8 cellular contexts compared by ENCODE assay signal in the genomic region with DNA sequence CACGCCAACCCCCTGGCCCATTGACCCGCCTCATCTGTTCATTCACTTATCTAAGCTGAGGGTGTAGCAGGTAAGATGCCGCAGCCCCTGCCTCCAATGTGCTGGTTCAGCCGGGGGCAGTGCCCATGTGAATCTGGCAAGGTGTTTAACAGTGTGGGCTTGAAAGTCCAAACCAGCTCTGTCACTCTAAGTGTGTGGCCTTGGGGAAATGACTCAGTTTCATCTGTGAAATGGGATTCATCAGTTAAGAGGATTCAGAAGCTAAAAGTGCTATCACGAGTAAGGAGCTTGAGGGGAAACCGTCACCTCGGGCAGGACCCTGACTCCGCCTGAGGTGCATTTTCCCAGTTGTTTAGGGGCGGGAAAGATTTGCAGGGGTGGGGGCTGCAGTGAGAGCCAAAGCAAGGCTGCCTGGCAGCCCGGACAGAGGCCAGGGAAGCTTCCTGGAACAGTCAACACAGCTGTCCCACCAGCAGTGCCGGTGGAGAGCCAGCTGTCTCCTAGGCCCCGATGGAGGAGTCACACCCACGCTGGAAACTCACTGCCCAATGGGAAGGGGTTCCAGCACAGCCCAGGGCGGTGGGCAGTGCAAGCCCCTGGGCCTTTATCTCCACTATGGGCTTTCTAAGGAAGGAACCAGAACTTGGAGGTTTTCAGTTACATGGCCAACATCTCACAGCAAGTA. TPM values are rescaled to one million over a fixed set of nuclear protein-coding genes. Genes with fewer than 3 reads are reported as not detected.
A peak's percentile ranks its signal among the peaks of the same experiment; 100 is the strongest.
DNase-seq lines count a peak whose midpoint lies in the region; ATAC-seq and TF ChIP-seq lines count a peak whose summit lies in the region.

No MANE protein-coding gene starts in this region.

- peak overlapping the region; percentile 15 for H3K4me3 Mint-ChIP-seq in natural killer cell treated with Interleukin-12 subunit alpha and Interleukin-12 subunit beta and Interleukin-15 and Interleukin-18, amount 100 ng/mL, for 72 hours

- H3K27ac Mint-ChIP-seq in natural killer cell treated with Interleukin-12 subunit alpha and Interleukin-12 subunit beta and Interleukin-15 and Interleukin-18, amount 100 ng/mL, for 72 hours, result peak overlapping the region in 1 of 2 donors; percentile 49

- no peaks in the 10 kb centered on the region for H4K20me1 ChIP-seq in Karpas-422 (ENCODE audit: insufficient read depth, low read depth, low read length)

- no peak overlapping the region for H3K27ac ChIP-seq in Karpas-422 (ENCODE audit: low read length)
- peak overlapping the region; percentile 38 for H3K27ac ChIP-seq in colonic mucosa

- TF ChIP-seq CTCF in BE2C (IDR thresholded peaks at IDR 0.05; ENCODE audit: low read depth, low read length) (no peak), colonic mucosa (IDR thresholded peaks at IDR 0.05) (no peak)

- H3K27me3 Mint-ChIP-seq in natural killer cell treated with Interleukin-12 subunit alpha and Interleukin-12 subunit beta and Interleukin-15 and Interleukin-18, amount 100 ng/mL, for 72 hours, result peaks cover 0 to 4% of the 10 kb centered on the region in 2 donors

- peak overlapping the region; percentile 56 for H3K4me2 ChIP-seq in Karpas-422 (ENCODE audit: low read depth, low read length, poor library complexity, severe bottlenecking)

- H3K4me1 ChIP-seq in BE2C (no peaks in the 10 kb centered on the region), Karpas-422 (ENCODE audit: low read length) (peaks cover 19% of the 10 kb centered on the region), colonic mucosa (peaks cover 4% of the 10 kb centered on the region)

- H3K9me2 ChIP-seq in Karpas-422 (replicated peaks; ENCODE audit: insufficient read depth, low read length), result no peaks in the 10 kb centered on the region

- no peaks in the 10 kb centered on the region for H3K9me3 Mint-ChIP-seq in natural killer cell treated with Interleukin-12 subunit alpha and Interleukin-12 subunit beta and Interleukin-15 and Interleukin-18, amount 100 ng/mL, for 72 hours

- H3K79me2 ChIP-seq in Karpas-422 (ENCODE audit: low read length), result no peaks in the 10 kb centered on the region

- H3K27me3 ChIP-seq in BE2C (no peaks in the 10 kb centered on the region), Karpas-422 (ENCODE audit: low read length) (no peaks in the 10 kb centered on the region), colonic mucosa (no peaks in the 10 kb centered on the region)

- H3K36me3 Mint-ChIP-seq in natural killer cell treated with Interleukin-12 subunit alpha and Interleukin-12 subunit beta and Interleukin-15 and Interleukin-18, amount 100 ng/mL, for 72 hours, result no peaks in the 10 kb centered on the region

- ATAC-seq in natural killer cell treated with Interleukin-12 subunit alpha and Interleukin-12 subunit beta and Interleukin-15 and Interleukin-18, amount 100 ng/mL, for 72 hours, result peak in 1 of 2 donors; percentile 26
- ATAC-seq in HG02852 (IDR thresholded peaks at IDR 0.05; ENCODE audit: unreplicated experiment), result no peak
- ATAC-seq in HG02571 (IDR thresholded peaks at IDR 0.05; ENCODE audit: unreplicated experiment), result no peak

- DNase-seq in BE2C (no peak), Karpas-422 (no peak), colonic mucosa (peak; percentile 34), NCI-H2107 (lab: John Stamatoyannopoulos, UW) (no peak), germinal center (ENCODE audit: low spot score) (no peak)
- no peak for DNase-seq in natural killer cell treated with Interleukin-12 subunit alpha and Interleukin-12 subunit beta and Interleukin-15 and Interleukin-18, amount 100 ng/mL, for 72 hours (ENCODE audit: low spot score)

- intact Hi-C loops in colonic mucosa (cut with DNase I), result loop anchor here (5.0 kb wide), 1 partner anchor 51 kb away; no protein-coding TSS in a partner anchor

- H3K4me3 ChIP-seq in BE2C (ENCODE audit: low read depth, low read length) (peak overlapping the region; percentile 64), Karpas-422 (ENCODE audit: low read length) (no peak overlapping the region), colonic mucosa (peak overlapping the region; percentile 33)

- peak overlapping the region; percentile 61; the same call in 1 of the 2 replicates for H2AFZ ChIP-seq in Karpas-422 (ENCODE audit: low read length)

- H3K9ac ChIP-seq in Karpas-422 (ENCODE audit: low read length) (peak overlapping the region; percentile 34; the same call in 1 of the 2 replicates), colonic mucosa (ENCODE audit: low read depth in 2 of 2, low read length in 2 of 2) (peak overlapping the region; percentile 60 to 74)

- H3K9me3 ChIP-seq in BE2C, result no peaks in the 10 kb centered on the region
- H3K9me3 ChIP-seq in Karpas-422 (ENCODE audit: low read length), result no peaks in the 10 kb centered on the region
- no peaks in the 10 kb centered on the region for H3K9me3 ChIP-seq in colonic mucosa

- peaks cover 0 to 11% of the 10 kb centered on the region in 2 donors for H3K4me1 Mint-ChIP-seq in natural killer cell treated with Interleukin-12 subunit alpha and Interleukin-12 subunit beta and Interleukin-15 and Interleukin-18, amount 100 ng/mL, for 72 hours (ENCODE audit: low read depth in 2 of 2)

- no peaks in the 10 kb centered on the region for H3K36me3 ChIP-seq in BE2C
- no peaks in the 10 kb centered on the region for H3K36me3 ChIP-seq in Karpas-422 (ENCODE audit: insufficient read depth, low read length)
- no peaks in the 10 kb centered on the region for H3K36me3 ChIP-seq in colonic mucosa

RNA-seq across cellular contexts. Expression of gene URM1, which starts 9.7 kb away (rescaled TPM):
- polyA plus RNA-seq in BE2C (2012; ENCODE audit: insufficient read depth, insufficient read length, low read depth), result 115 TPM
- 22.7 and 33.4 TPM in 2 replicates for total RNA-seq in Karpas-422 (2014; rRNA removed; shearing (Covaris generic); ENCODE audit: low replicate concordance)
- 10 to 100 TPM; 55.2 to 77.3 TPM for total RNA-seq in colonic mucosa
- total RNA-seq in natural killer cell treated with Interleukin-12 subunit alpha and Interleukin-12 subunit beta and Interleukin-15 and Interleukin-18, amount 100 ng/mL, for 72 hours, result 10 to 100 TPM; 83.6 to 89.4 TPM

RNA-seq across cellular contexts. Expression of gene SLC27A4, which starts 21.1 kb away (rescaled TPM):
- 74.4 TPM for polyA plus RNA-seq in BE2C (2012; ENCODE audit: insufficient read depth, insufficient read length, low read depth)
- 18.5 and 24.4 TPM in 2 replicates for total RNA-seq in Karpas-422 (2014; rRNA removed; shearing (Covaris generic); ENCODE audit: low replicate concordance)
- total RNA-seq in colonic mucosa, result 10 to 100 TPM; 26.8 to 68.3 TPM
- total RNA-seq in natural killer cell treated with Interleukin-12 subunit alpha and Interleukin-12 subunit beta and Interleukin-15 and Interleukin-18, amount 100 ng/mL, for 72 hours, result 10 to 100 TPM; 23.5 to 32.3 TPM

RNA-seq across cellular contexts. Expression of gene COQ4, which starts 38.8 kb away (rescaled TPM):
- polyA plus RNA-seq in BE2C (2012; ENCODE audit: insufficient read depth, insufficient read length, low read depth), result 203 TPM
- 28.3 and 40.1 TPM in 2 replicates for total RNA-seq in Karpas-422 (2014; rRNA removed; shearing (Covaris generic); ENCODE audit: low replicate concordance)
- 10 to 100 TPM; 40.8 to 59.5 TPM for total RNA-seq in colonic mucosa
- total RNA-seq in natural killer cell treated with Interleukin-12 subunit alpha and Interleukin-12 subunit beta and Interleukin-15 and Interleukin-18, amount 100 ng/mL, for 72 hours, result 10 to 100 TPM; 39.6 to 65.7 TPM

RNA-seq across cellular contexts. Expression of gene TRUB2, which starts 39.2 kb away (rescaled TPM):
- 212 TPM for polyA plus RNA-seq in BE2C (2012; ENCODE audit: insufficient read depth, insufficient read length, low read depth)
- 20.8 and 28.2 TPM in 2 replicates for total RNA-seq in Karpas-422 (2014; rRNA removed; shearing (Covaris generic); ENCODE audit: low replicate concordance)
- total RNA-seq in colonic mucosa, result 10 to 100 TPM; 24.5 to 40.0 TPM
- total RNA-seq in natural killer cell treated with Interleukin-12 subunit alpha and Interleukin-12 subunit beta and Interleukin-15 and Interleukin-18, amount 100 ng/mL, for 72 hours, result 10 to 100 TPM; 28.4 to 38.0 TPM

RNA-seq across cellular contexts. Expression of gene CERCAM, which starts 59.2 kb away (rescaled TPM):
- polyA plus RNA-seq in BE2C (2012; ENCODE audit: insufficient read depth, insufficient read length, low read depth), result 7.8 TPM
- 12.2 and 19.8 TPM in 2 replicates for total RNA-seq in Karpas-422 (2014; rRNA removed; shearing (Covaris generic); ENCODE audit: low replicate concordance)
- 1 to 10 TPM; 4.9 to 9.3 TPM for total RNA-seq in colonic mucosa
- 1 to 10 TPM; 7.4 TPM for total RNA-seq in natural killer cell treated with Interleukin-12 subunit alpha and Interleukin-12 subunit beta and Interleukin-15 and Interleukin-18, amount 100 ng/mL, for 72 hours
